In genomic region chr6:154511735-154512097, GRCh38 we compare ENCODE assay signal across 1 cellular context.
TF ChIP-seq lines count a peak whose summit lies in the region.

No MANE protein-coding gene starts in this region.

TF ChIP-seq in WTC11, 78 proteins besides CTCF, POLR2A, EP300 and RAD21:
- TF ChIP-seq AFF4 (CRISPR knock-in tag; IDR thresholded peaks at IDR 0.05; ENCODE audit: borderline replicate concordance) (no peak), AR (CRISPR knock-in tag; IDR thresholded peaks at IDR 0.05) (no peak), MXD4 (CRISPR knock-in tag; IDR thresholded peaks at IDR 0.05; ENCODE audit: borderline replicate concordance) (no peak), ZNF423 (CRISPR knock-in tag; IDR thresholded peaks at IDR 0.05) (no peak), NFATC4 (CRISPR knock-in tag; IDR thresholded peaks at IDR 0.05) (no peak), FOXP4 (CRISPR knock-in tag; IDR thresholded peaks at IDR 0.05) (no peak), ERG (CRISPR knock-in tag; IDR thresholded peaks at IDR 0.05) (no peak), STAT6 (CRISPR knock-in tag; conservative IDR thresholded peaks at IDR 0.05; ENCODE audit: low read depth) (no peak), ATF2 (CRISPR knock-in tag; IDR thresholded peaks at IDR 0.05; ENCODE audit: borderline replicate concordance, low read depth) (no peak)
